1 cellular context compared by ENCODE assay signal in the genomic region with DNA sequence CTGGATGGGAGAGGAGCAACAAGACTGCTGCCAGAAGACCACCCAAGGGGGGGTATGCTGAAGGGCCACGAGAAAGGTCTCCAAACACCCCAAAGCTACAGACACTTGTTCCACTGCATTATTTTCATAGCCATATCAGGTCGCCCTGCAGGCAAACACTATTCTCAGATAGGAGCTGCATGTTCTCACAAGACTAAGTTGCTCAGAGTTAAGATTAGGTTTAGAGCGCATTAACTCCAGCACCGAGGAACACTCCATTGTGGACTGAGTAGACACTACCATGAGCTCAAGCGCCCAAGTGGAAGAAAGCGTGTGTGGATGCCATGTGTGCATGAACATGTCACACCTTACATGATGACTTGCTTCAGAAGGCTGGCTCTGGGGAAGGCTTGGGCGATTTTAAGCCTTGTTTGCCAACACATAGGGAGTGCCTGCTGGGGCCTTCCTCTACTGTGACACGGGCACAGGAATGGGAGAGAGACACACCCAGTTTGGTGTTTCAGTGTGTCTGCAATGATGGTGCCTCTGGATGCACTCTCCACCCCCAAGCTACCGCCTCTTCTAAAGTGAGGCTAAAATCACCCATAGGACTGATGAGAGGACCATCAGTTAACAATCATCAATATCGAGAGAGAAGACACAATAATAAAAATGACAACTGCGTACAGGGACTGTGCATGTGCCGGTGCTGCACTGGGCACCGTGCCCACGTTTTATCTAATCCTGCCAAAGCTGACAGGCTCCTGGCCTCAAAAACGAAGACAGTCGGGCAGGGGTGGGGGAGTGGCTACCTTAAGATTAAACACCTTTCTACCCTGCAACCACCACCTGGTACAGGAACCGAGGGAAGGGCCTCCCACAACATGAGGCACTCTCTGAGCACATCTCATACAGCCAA.
TF ChIP-seq lines count a peak whose summit lies in the region.

No MANE protein-coding gene starts in this region.

TF ChIP-seq in HepG2, 621 proteins besides CTCF, POLR2A, EP300 and RAD21 (continued from another document):
- TF ChIP-seq CEBPB (IDR thresholded peaks at IDR 0.05; ENCODE audit: borderline replicate concordance, low read depth, low read length): no peak
